ENCODE assay signal across 1 cellular context in the genomic region with DNA sequence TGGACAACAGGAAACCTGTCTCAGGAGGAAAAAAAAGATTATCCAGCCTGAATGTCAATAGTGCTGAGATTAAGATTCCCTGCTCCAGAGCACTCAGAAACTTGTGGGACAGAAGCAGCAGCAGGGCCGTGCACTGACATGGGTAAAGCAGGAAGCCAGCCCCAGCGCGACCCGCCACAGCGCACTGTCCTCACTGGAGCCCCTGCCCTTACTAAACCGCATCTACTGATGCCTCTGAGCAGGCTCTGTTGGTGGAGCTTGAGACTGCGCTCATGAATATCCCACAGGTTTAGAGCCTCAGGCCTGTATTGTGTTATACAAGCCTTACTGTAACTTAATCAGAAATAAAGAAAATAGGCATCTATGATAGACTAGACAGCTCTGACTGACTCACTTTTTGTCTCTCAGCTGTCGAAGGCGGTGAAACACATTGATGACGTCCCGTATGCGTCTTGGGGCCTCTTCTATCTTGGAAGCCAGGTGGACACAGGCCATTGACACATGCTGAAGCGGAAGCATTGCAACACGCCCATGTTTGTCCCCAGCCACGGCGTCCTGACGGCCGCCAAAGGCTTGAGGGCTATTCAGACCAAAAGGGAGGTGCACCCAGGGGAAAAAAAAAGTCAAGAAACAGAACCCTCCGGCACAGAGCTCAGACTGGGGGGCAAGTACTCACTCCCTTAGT.
TF ChIP-seq lines count a peak whose summit lies in the region.

No MANE protein-coding gene starts in this region.

TF ChIP-seq in GM12878, 131 proteins besides CTCF, POLR2A, EP300 and RAD21:
- no peak for TF ChIP-seq BMI1 (IDR thresholded peaks at IDR 0.05; ENCODE audit: borderline replicate concordance)
- peak; percentile 60 to 79; a peak in 2 of 4 replicates for TF ChIP-seq SRF (IDR thresholded peaks at IDR 0.05; ENCODE audit: low read depth in 2 of 2, low read length in 2 of 2)
- TF ChIP-seq, protein P1, sequence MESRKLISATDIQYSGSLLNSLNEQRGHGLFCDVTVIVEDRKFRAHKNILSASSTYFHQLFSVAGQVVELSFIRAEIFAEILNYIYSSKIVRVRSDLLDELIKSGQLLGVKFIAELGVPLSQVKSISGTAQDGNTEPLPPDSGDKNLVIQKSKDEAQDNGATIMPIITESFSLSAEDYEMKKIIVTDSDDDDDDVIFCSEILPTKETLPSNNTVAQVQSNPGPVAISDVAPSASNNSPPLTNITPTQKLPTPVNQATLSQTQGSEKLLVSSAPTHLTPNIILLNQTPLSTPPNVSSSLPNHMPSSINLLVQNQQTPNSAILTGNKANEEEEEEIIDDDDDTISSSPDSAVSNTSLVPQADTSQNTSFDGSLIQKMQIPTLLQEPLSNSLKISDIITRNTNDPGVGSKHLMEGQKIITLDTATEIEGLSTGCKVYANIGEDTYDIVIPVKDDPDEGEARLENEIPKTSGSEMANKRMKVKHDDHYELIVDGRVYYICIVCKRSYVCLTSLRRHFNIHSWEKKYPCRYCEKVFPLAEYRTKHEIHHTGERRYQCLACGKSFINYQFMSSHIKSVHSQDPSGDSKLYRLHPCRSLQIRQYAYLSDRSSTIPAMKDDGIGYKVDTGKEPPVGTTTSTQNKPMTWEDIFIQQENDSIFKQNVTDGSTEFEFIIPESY (IDR thresholded peaks at IDR 0.05): peak; percentile 91
- TF ChIP-seq POLR2AphosphoS5 (IDR thresholded peaks at IDR 0.05; ENCODE audit: low read length): peak; percentile 42; the same call in 1 of the 2 replicates
